10 cellular contexts compared by ENCODE assay signal in the genomic region with DNA sequence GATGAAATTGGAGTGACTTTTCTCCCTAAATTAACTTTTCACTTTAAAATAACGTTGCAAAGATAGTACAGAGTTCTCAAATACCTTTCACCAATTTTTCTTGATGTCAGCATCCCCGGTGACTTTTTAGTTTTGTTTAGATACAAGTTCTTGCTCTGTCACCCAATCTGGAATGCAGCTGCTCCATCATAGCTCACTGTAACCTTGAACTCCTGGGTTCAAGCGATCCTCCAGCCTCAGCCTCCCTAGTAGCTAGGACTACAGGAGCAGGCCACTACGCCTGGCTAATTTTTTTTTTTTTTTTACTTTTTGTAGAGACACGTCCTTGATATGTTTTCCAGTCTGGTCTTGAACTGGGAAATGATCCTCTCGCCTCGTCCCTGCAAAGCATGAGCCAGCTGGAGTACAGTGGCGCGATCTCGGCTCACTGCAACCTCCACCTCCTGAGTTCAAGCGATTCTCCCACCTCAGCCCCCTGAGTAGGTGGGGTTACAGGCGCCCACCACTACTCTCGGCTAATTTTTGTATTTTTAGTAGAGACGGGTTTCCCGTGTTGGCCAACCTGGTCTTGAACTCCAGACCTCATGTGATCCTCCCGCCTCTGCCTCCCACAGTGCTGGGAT. TPM values are rescaled to one million over a fixed set of nuclear protein-coding genes. Genes with fewer than 3 reads are reported as not detected.
A peak's percentile ranks its signal among the peaks of the same experiment; 100 is the strongest.
DNase-seq lines count a peak whose midpoint lies in the region; ATAC-seq and TF ChIP-seq lines count a peak whose summit lies in the region.
"Had no signal": no experiment of that assay in that cellular context is flagged by ENCODE, and none has a peak within 500 bp of the region (broad histone marks: within the 10 kb centered on the region; RNA-seq: fewer than 3 reads in every experiment).

No MANE protein-coding gene starts in this region.

- H3K4me1 Mint-ChIP-seq in Calu3 (ENCODE audit: low read depth, unreplicated experiment): peaks cover 17% of the 10 kb centered on the region
- H3K4me1 Mint-ChIP-seq in naive thymus-derived CD4-positive, alpha-beta T cell: peaks cover 30 to 75% (median 64%) of the 10 kb centered on the region in 7 donors

- H3K36me3 ChIP-seq in naive thymus-derived CD4-positive, alpha-beta T cell (ENCODE audit: control insufficient read depth in 2 of 3, insufficient read depth in 3 of 3, low read length in 3 of 3): peaks cover 0 to 26% (median 0%) of the 10 kb centered on the region in 3 experiments

- H3K4me3 Mint-ChIP-seq in Calu3 (ENCODE audit: low read depth, unreplicated experiment): peak overlapping the region; percentile 94
- peak overlapping the region; percentile 93 to 100 (median 98) for H3K4me3 Mint-ChIP-seq in naive thymus-derived CD4-positive, alpha-beta T cell

- TF ChIP-seq CTCF in Calu3 (IDR thresholded peaks at IDR 0.05; ENCODE audit: unreplicated experiment): no peak
- no peak for TF ChIP-seq CTCF in NB4 (IDR thresholded peaks at IDR 0.05; ENCODE audit: low read depth, low read length)

- no peaks in the 10 kb centered on the region for H3K9me3 ChIP-seq in naive thymus-derived CD4-positive, alpha-beta T cell (ENCODE audit: control insufficient read depth in 2 of 3, low read length in 3 of 3)

- peak overlapping the region; percentile 98 for H3K27ac Mint-ChIP-seq in Calu3 (ENCODE audit: unreplicated experiment)
- H3K27ac Mint-ChIP-seq in naive thymus-derived CD4-positive, alpha-beta T cell: peak overlapping the region; percentile 98 to 100 (median 100)

- POLR2A ChIA-PET in naive thymus-derived CD4-positive, alpha-beta T cell (lab: Charles Lee): interaction anchor here (0.7 to 2.4 kb wide), 11 partner anchors 8 to 90 kb away, joined by 3 to 10 read pairs (median 4); a partner anchor contains a TSS

- H3K4me1 ChIP-seq in naive thymus-derived CD4-positive, alpha-beta T cell (ENCODE audit: control insufficient read depth in 2 of 2, insufficient read depth in 2 of 2, low read length in 2 of 2): peaks cover 18 to 20% of the 10 kb centered on the region in 2 donors

- TF ChIP-seq POLR2A in NB4 (IDR thresholded peaks at IDR 0.05; ENCODE audit: extremely low read depth, insufficient read length): no peak

- H3K4me3 ChIP-seq in NB4 (ENCODE audit: low read depth, low read length): peak overlapping the region; percentile 86
- H3K4me3 ChIP-seq in naive thymus-derived CD4-positive, alpha-beta T cell (ENCODE audit: low read length): peak overlapping the region; percentile 71

- no peaks in the 10 kb centered on the region for H3K27me3 Mint-ChIP-seq in Calu3 (ENCODE audit: unreplicated experiment)
- no peaks in the 10 kb centered on the region for H3K27me3 Mint-ChIP-seq in naive thymus-derived CD4-positive, alpha-beta T cell

- peaks cover 4% of the 10 kb centered on the region for H3K9me3 Mint-ChIP-seq in Calu3 (ENCODE audit: low read depth, unreplicated experiment)
- peaks cover 0 to 5% (median 0%) of the 10 kb centered on the region in 11 donors for H3K9me3 Mint-ChIP-seq in naive thymus-derived CD4-positive, alpha-beta T cell

- H3K36me3 Mint-ChIP-seq in Calu3 (ENCODE audit: insufficient read depth, unreplicated experiment): peaks cover 24% of the 10 kb centered on the region
- peaks cover 18 to 43% (median 38%) of the 10 kb centered on the region in 5 donors for H3K36me3 Mint-ChIP-seq in naive thymus-derived CD4-positive, alpha-beta T cell

- no peak for ATAC-seq in naive thymus-derived CD4-positive, alpha-beta T cell
- ATAC-seq in HG03139 (IDR thresholded peaks at IDR 0.05; ENCODE audit: unreplicated experiment): no peak

- CTCF ChIA-PET in Calu3 (lab: Charles Lee): interaction anchor here (1.3 kb wide), 1 partner anchor 57 kb away, joined by 3 read pairs; no protein-coding TSS in a partner anchor
- CTCF ChIA-PET in naive thymus-derived CD4-positive, alpha-beta T cell (lab: Charles Lee): interaction anchor here (0.6 kb wide), 1 partner anchor 26 kb away, joined by 5 read pairs; no protein-coding TSS in a partner anchor

- intact Hi-C loops in Calu3 (cut with micrococcal nuclease; ENCODE audit: unreplicated experiment): loop anchor here (2.0 to 5.0 kb wide), 2 partner anchors 36 to 221 kb away; a partner anchor contains a TSS
- intact Hi-C loops in naive thymus-derived CD4-positive, alpha-beta T cell (cut with micrococcal nuclease): loop anchor here (1.0 to 10.0 kb wide), 3 partner anchors 17 to 219 kb away; a partner anchor contains a TSS

- H3K27ac ChIP-seq in cingulate gyrus (ENCODE audit: low read depth, low read length): peak overlapping the region; percentile 84
- H3K27ac ChIP-seq in naive thymus-derived CD4-positive, alpha-beta T cell (ENCODE audit: low read depth, low read length): peak overlapping the region; percentile 94

- DNase-seq in Calu3: no peak
- peak; percentile 18 for DNase-seq in NB4 (ENCODE audit: low read depth)
- no peak for DNase-seq in naive thymus-derived CD4-positive, alpha-beta T cell
- DNase-seq in GM19238 (ENCODE audit: insufficient read length, low spot score): no peak
- no peak for DNase-seq in germinal center (ENCODE audit: low spot score)
- no peak for DNase-seq in GOT3 (lab: John Stamatoyannopoulos, UW)

- BruUV-seq in Calu3 (replicated peaks; lab: Mats Ljungman, UMichigan): no TSS peak

- no peaks in the 10 kb centered on the region for H3K27me3 ChIP-seq in naive thymus-derived CD4-positive, alpha-beta T cell (ENCODE audit: control insufficient read depth in 2 of 2, insufficient read depth in 2 of 2, low read length in 2 of 2)

RNA-seq across cellular contexts. Expression of a gene that starts 0.7 kb away (rescaled TPM):
- total RNA-seq in Calu3 (2022): 10.1 and 13.6 TPM in 2 replicates
- total RNA-seq in naive thymus-derived CD4-positive, alpha-beta T cell: 10 to 100 TPM; 19.9 to 24.0 (median 20.5) TPM
- polyA plus RNA-seq in naive thymus-derived CD4-positive, alpha-beta T cell: 10 to 100 TPM in 1 of 2 donors, 1 to 10 TPM in 1; 7.3 to 13.0 TPM

RNA-seq across cellular contexts. Expression of a gene that starts 0.9 kb away (rescaled TPM):
- total RNA-seq in Calu3 (2022): 5.0 and 5.4 TPM in 2 replicates
- 10 to 100 TPM in 2 of 5 experiments, 1 to 10 TPM in 3; 1.5 to 17.9 (median 9.0) TPM for total RNA-seq in naive thymus-derived CD4-positive, alpha-beta T cell
- 1 to 10 TPM; 3.0 to 5.2 TPM for polyA plus RNA-seq in naive thymus-derived CD4-positive, alpha-beta T cell

RNA-seq across cellular contexts. Expression of a gene that starts 35.2 kb away (rescaled TPM):
- total RNA-seq in Calu3 (2022): 5.1 and 5.2 TPM in 2 replicates
- total RNA-seq in naive thymus-derived CD4-positive, alpha-beta T cell: not detected
- under 1 TPM in 1 of 2 donors, not detected in 1; 0.45 TPM for polyA plus RNA-seq in naive thymus-derived CD4-positive, alpha-beta T cell
- total RNA-seq: subcutaneous adipose tissue; T-helper 1 cell treated with Interleukin-12 subunit alpha and Interleukin-12 subunit beta and Interleukin-4 antibody, amounts not matched to agents 30 ng/mL and 1 ng/mL, for 36 hours had no signal
